25 cellular contexts compared by ENCODE assay signal in the genomic region with DNA sequence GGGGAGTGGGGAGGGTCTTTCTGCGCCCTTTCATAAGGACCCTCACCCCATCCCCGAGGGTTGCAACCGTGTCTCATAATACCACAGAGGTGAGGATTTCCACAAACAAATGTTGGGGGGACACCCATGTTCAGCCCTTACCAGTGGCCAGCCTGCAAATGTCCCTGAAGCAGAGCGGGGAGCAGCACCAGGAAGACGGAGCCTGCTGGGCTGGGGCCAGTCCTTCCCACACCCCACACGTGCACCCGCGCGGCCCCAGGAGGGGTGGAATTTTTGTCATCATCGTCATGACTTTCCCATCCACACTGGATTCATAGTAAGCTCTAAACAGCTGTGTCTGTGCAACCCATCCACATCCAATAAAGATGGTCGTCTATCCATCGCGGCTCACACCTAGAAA.
"Had no signal": no experiment of that assay in that cellular context is flagged by ENCODE, and none has a peak within 500 bp of the region (broad histone marks: within the 10 kb centered on the region; RNA-seq: fewer than 3 reads in every experiment).

No MANE protein-coding gene starts in this region.

- H3K36me3 Mint-ChIP-seq: stimulated activated effector memory CD8-positive, alpha-beta T cell treated with anti-CD3 and anti-CD28 coated beads, Interleukin-12 subunit alpha, Interleukin-12 subunit beta, amount 100 ng/mL, for 72 hours had no signal

- H3K27ac Mint-ChIP-seq: endodermal cell; stimulated activated effector memory CD8-positive, alpha-beta T cell treated with anti-CD3 and anti-CD28 coated beads, Interleukin-12 subunit alpha, Interleukin-12 subunit beta, amount 100 ng/mL, for 72 hours had no signal

- H3K4me1 Mint-ChIP-seq: naive thymus-derived CD8-positive, alpha-beta T cell; neural crest cell; stimulated activated effector memory CD8-positive, alpha-beta T cell treated with anti-CD3 and anti-CD28 coated beads, Interleukin-12 subunit alpha, Interleukin-12 subunit beta, amount 100 ng/mL, for 72 hours had no signal

- H3K9me3 Mint-ChIP-seq: endodermal cell; neural crest cell; stimulated activated effector memory CD8-positive, alpha-beta T cell treated with anti-CD3 and anti-CD28 coated beads, Interleukin-12 subunit alpha, Interleukin-12 subunit beta, amount 100 ng/mL, for 72 hours had no signal

- H3K36me3 ChIP-seq: colonic mucosa, gastrocnemius medialis, left lung, ovary, sigmoid colon, stomach, thyroid gland had no signal

- DNase-seq: central memory CD4-positive, alpha-beta T cell; colonic mucosa; effector CD4-positive, alpha-beta T cell; endodermal cell; foreskin fibroblast; gastrocnemius medialis; left cardiac atrium; left lung; mammary epithelial cell; mesendoderm; naive thymus-derived CD8-positive, alpha-beta T cell; ovary; psoas muscle; right cardiac atrium; sigmoid colon; stimulated activated CD4-positive, alpha-beta T cell treated with anti-CD3 and anti-CD28 coated beads, Interleukin-2, amount 100 ng/mL, for 24 hours; stimulated activated CD4-positive, alpha-beta T cell treated with anti-CD3 and anti-CD28 coated beads, Interleukin-4, amount 100 ng/mL, for 24 hours; stimulated activated naive CD4-positive, alpha-beta T cell treated with Interleukin-2 at 50 U/mL for 16 hours; stomach; thyroid gland; trophoblast cell had no signal

- H3K4me3 Mint-ChIP-seq: endodermal cell; neural crest cell; stimulated activated effector memory CD8-positive, alpha-beta T cell treated with anti-CD3 and anti-CD28 coated beads, Interleukin-12 subunit alpha, Interleukin-12 subunit beta, amount 100 ng/mL, for 72 hours had no signal

- H3K4me3 ChIP-seq: colonic mucosa, dorsolateral prefrontal cortex, gastrocnemius medialis, left lung, ovary, psoas muscle, sigmoid colon, stomach, thyroid gland had no signal

- H3K4me1 ChIP-seq: colonic mucosa, gastrocnemius medialis, left lung, psoas muscle, sigmoid colon, stomach, thyroid gland had no signal

- H3K27ac ChIP-seq: colonic mucosa, dorsolateral prefrontal cortex, epithelial cell of prostate, gastrocnemius medialis, left lung, ovary, psoas muscle, sigmoid colon, stomach, thyroid gland had no signal

- H3K9me3 ChIP-seq: colonic mucosa, gastrocnemius medialis, ovary, psoas muscle, sigmoid colon, thyroid gland had no signal

- H3K27me3 ChIP-seq: colonic mucosa, ovary, thyroid gland had no signal
